ENCODE assay signal across 23 cellular contexts in genomic region chrX:19646298-19646697, GRCh38.
DNase-seq lines count a peak whose midpoint lies in the region; ATAC-seq, FAIRE-seq and TF ChIP-seq lines count a peak whose summit lies in the region.
"Had no signal": no experiment of that assay in that cellular context is flagged by ENCODE, and none has a peak within 500 bp of the region (broad histone marks: within the 10 kb centered on the region; RNA-seq: fewer than 3 reads in every experiment).

No MANE protein-coding gene starts in this region.

- H3K9ac ChIP-seq in neural cell (ENCODE audit: low read length) (no peak overlapping the region), neural progenitor cell (no peak overlapping the region)

- peak; percentile 60 for FAIRE-seq in GM19239 (lab: Jason Lieb, UNC)
- FAIRE-seq: A549, G401.6, GM18507, H54 had no signal

- H3K9me2 ChIP-seq in neural cell (ENCODE audit: insufficient read depth, low read length): no peaks in the 10 kb centered on the region

- no peaks in the 10 kb centered on the region for H3K9me3 Mint-ChIP-seq in CD4-positive, CD25-positive, alpha-beta regulatory T cell
- no peaks in the 10 kb centered on the region for H3K9me3 Mint-ChIP-seq in activated T-helper 1 cell treated with anti-CD3 and anti-CD28 coated beads, Interleukin-12 subunit alpha, Interleukin-12 subunit beta, Interleukin-2, Interleukin-4 antibody, amounts not matched to agents 30 ng/mL and 10 ng/mL and 1 ng/mL, durations not matched to agents 14 hours and 24 hours and 36 hours
- H3K9me3 Mint-ChIP-seq in neural progenitor cell: no peaks in the 10 kb centered on the region
- H3K9me3 Mint-ChIP-seq: CD8-positive, alpha-beta memory T cell had no signal

- peaks cover 14% of the 10 kb centered on the region for H3K4me1 ChIP-seq in CD4-positive, CD25-positive, alpha-beta regulatory T cell (ENCODE audit: control insufficient read depth, insufficient read depth, low read length, poor library complexity, severe bottlenecking)
- H3K4me1 ChIP-seq in neural progenitor cell: peaks cover 3% of the 10 kb centered on the region

- H3K27ac ChIP-seq in CD4-positive, CD25-positive, alpha-beta regulatory T cell (ENCODE audit: insufficient read depth, low read length, poor library complexity, severe bottlenecking): no peak overlapping the region
- H3K27ac ChIP-seq in cingulate gyrus (ENCODE audit: low read depth, low read length) (peak overlapping the region; percentile 49), neural cell (ENCODE audit: low read length) (peak overlapping the region; percentile 28), neural progenitor cell (no peak overlapping the region)
- H3K27ac ChIP-seq: A549, SK-N-MC had no signal

- H3K79me2 ChIP-seq in neural cell (replicated peaks; ENCODE audit: insufficient read depth, low read length) (no peaks in the 10 kb centered on the region), neural progenitor cell (ENCODE audit: low read depth) (no peaks in the 10 kb centered on the region)

- intact Hi-C loops in activated T-helper 1 cell treated with anti-CD3 and anti-CD28 coated beads, Interleukin-12 subunit alpha, Interleukin-12 subunit beta, Interleukin-2, Interleukin-4 antibody, amounts not matched to agents 30 ng/mL and 10 ng/mL and 1 ng/mL, durations not matched to agents 14 hours and 24 hours and 36 hours (cut with micrococcal nuclease): no loop called here

- no peak overlapping the region for H2AFZ ChIP-seq in neural cell (ENCODE audit: low read depth, low read length)
- H2AFZ ChIP-seq in neural progenitor cell (replicated peaks): no peak overlapping the region

- no peak for ATAC-seq in CD4-positive, CD25-positive, alpha-beta regulatory T cell (ENCODE audit: low read depth in 2 of 2)
- ATAC-seq in HG02571 (IDR thresholded peaks at IDR 0.05; ENCODE audit: unreplicated experiment): no peak
- ATAC-seq: A549 had no signal

- TF ChIP-seq RAD21 in neural cell (conservative IDR thresholded peaks at IDR 0.05): no peak

- no peak overlapping the region for H3K4me3 ChIP-seq in CD4-positive, CD25-positive, alpha-beta regulatory T cell (ENCODE audit: low read depth, low read length)
- H3K4me3 ChIP-seq in neural cell (ENCODE audit: low read length): no peak overlapping the region
- no peak overlapping the region for H3K4me3 ChIP-seq in neural progenitor cell
- H3K4me3 ChIP-seq: A549, SK-N-MC had no signal

- H3K4me2 ChIP-seq in neural cell (ENCODE audit: low read length) (no peak overlapping the region), neural progenitor cell (no peak overlapping the region)
- H3K4me2 ChIP-seq: A549 had no signal

- DNase-seq in CD4-positive, CD25-positive, alpha-beta regulatory T cell: no peak
- DNase-seq in GM19239 (ENCODE audit: insufficient read length, low spot score) (no peak), NCI-H1105 treated with DMSO at 0.1 percent for 48 hours (lab: John Stamatoyannopoulos, UW) (no peak), neural progenitor cell (ENCODE audit: low spot score) (no peak)
- no peak for DNase-seq in activated T-helper 1 cell treated with anti-CD3 and anti-CD28 coated beads, Interleukin-12 subunit alpha, Interleukin-12 subunit beta, Interleukin-2, Interleukin-4 antibody, amounts not matched to agents 30 ng/mL and 10 ng/mL and 1 ng/mL, durations not matched to agents 14 hours and 24 hours and 36 hours (ENCODE audit: low spot score)
- DNase-seq: CD8-positive, alpha-beta memory T cell; KBM-7; NCI-H1092; NCI-H1436 treated with DMSO at 0.1 percent for 48 hours; NCI-H1930; NCI-H226; NCI-H510A treated with DMSO at 0.1 percent for 48 hours; NCI-H774; SHP77 had no signal

- peaks cover 27% of the 10 kb centered on the region for H3K36me3 ChIP-seq in CD4-positive, CD25-positive, alpha-beta regulatory T cell (ENCODE audit: control insufficient read depth, insufficient read depth, low read length)
- H3K36me3 ChIP-seq in neural cell (ENCODE audit: insufficient read depth, low read length) (no peaks in the 10 kb centered on the region), neural progenitor cell (no peaks in the 10 kb centered on the region)

- no peaks in the 10 kb centered on the region for H3K27me3 ChIP-seq in CD4-positive, CD25-positive, alpha-beta regulatory T cell (ENCODE audit: control insufficient read depth, insufficient read depth, low read length)
- no peaks in the 10 kb centered on the region for H3K27me3 ChIP-seq in neural cell (ENCODE audit: insufficient read depth, low read depth, low read length)
- H3K27me3 ChIP-seq in neural progenitor cell: no peaks in the 10 kb centered on the region

- no peak for TF ChIP-seq CTCF in neural cell (IDR thresholded peaks at IDR 0.05; ENCODE audit: poor library complexity, severe bottlenecking)
- TF ChIP-seq CTCF in neural progenitor cell (IDR thresholded peaks at IDR 0.05): no peak

- H3F3A ChIP-seq in neural cell (ENCODE audit: insufficient read depth, low read length, poor library complexity, severe bottlenecking): no peaks in the 10 kb centered on the region
- no peaks in the 10 kb centered on the region for H3F3A ChIP-seq in neural progenitor cell (ENCODE audit: low read depth)

- peak overlapping the region in 2 of 3 donors; percentile 39 to 56 for H3K27ac Mint-ChIP-seq in CD4-positive, CD25-positive, alpha-beta regulatory T cell
- no peak overlapping the region for H3K27ac Mint-ChIP-seq in activated T-helper 1 cell treated with anti-CD3 and anti-CD28 coated beads, Interleukin-12 subunit alpha, Interleukin-12 subunit beta, Interleukin-2, Interleukin-4 antibody, amounts not matched to agents 30 ng/mL and 10 ng/mL and 1 ng/mL, durations not matched to agents 14 hours and 24 hours and 36 hours
- H3K27ac Mint-ChIP-seq in neural progenitor cell: no peak overlapping the region
- H3K27ac Mint-ChIP-seq: B cell had no signal

- H3K4me1 Mint-ChIP-seq in CD4-positive, CD25-positive, alpha-beta regulatory T cell: peaks cover 17 to 67% (median 27%) of the 10 kb centered on the region in 4 donors
- peaks cover 54% of the 10 kb centered on the region for H3K4me1 Mint-ChIP-seq in activated T-helper 1 cell treated with anti-CD3 and anti-CD28 coated beads, Interleukin-12 subunit alpha, Interleukin-12 subunit beta, Interleukin-2, Interleukin-4 antibody, amounts not matched to agents 30 ng/mL and 10 ng/mL and 1 ng/mL, durations not matched to agents 14 hours and 24 hours and 36 hours (ENCODE audit: low read depth)
- H3K4me1 Mint-ChIP-seq in neural progenitor cell: no peaks in the 10 kb centered on the region

- peaks cover 8% of the 10 kb centered on the region for H3K36me3 Mint-ChIP-seq in CD4-positive, CD25-positive, alpha-beta regulatory T cell
- H3K36me3 Mint-ChIP-seq in activated T-helper 1 cell treated with anti-CD3 and anti-CD28 coated beads, Interleukin-12 subunit alpha, Interleukin-12 subunit beta, Interleukin-2, Interleukin-4 antibody, amounts not matched to agents 30 ng/mL and 10 ng/mL and 1 ng/mL, durations not matched to agents 14 hours and 24 hours and 36 hours (ENCODE audit: low read depth): peaks cover 27% of the 10 kb centered on the region
- no peaks in the 10 kb centered on the region for H3K36me3 Mint-ChIP-seq in neural progenitor cell

- no peak overlapping the region for H3K4me3 Mint-ChIP-seq in CD4-positive, CD25-positive, alpha-beta regulatory T cell
- no peak overlapping the region for H3K4me3 Mint-ChIP-seq in activated T-helper 1 cell treated with anti-CD3 and anti-CD28 coated beads, Interleukin-12 subunit alpha, Interleukin-12 subunit beta, Interleukin-2, Interleukin-4 antibody, amounts not matched to agents 30 ng/mL and 10 ng/mL and 1 ng/mL, durations not matched to agents 14 hours and 24 hours and 36 hours
- H3K4me3 Mint-ChIP-seq in neural progenitor cell: no peak overlapping the region
- H3K4me3 Mint-ChIP-seq: B cell; CD8-positive, alpha-beta memory T cell had no signal

- H3K27me3 Mint-ChIP-seq in CD4-positive, CD25-positive, alpha-beta regulatory T cell: no peaks in the 10 kb centered on the region
- H3K27me3 Mint-ChIP-seq in activated T-helper 1 cell treated with anti-CD3 and anti-CD28 coated beads, Interleukin-12 subunit alpha, Interleukin-12 subunit beta, Interleukin-2, Interleukin-4 antibody, amounts not matched to agents 30 ng/mL and 10 ng/mL and 1 ng/mL, durations not matched to agents 14 hours and 24 hours and 36 hours (ENCODE audit: insufficient read depth): no peaks in the 10 kb centered on the region
- no peaks in the 10 kb centered on the region for H3K27me3 Mint-ChIP-seq in neural progenitor cell (ENCODE audit: insufficient read depth, low read depth)
- H3K27me3 Mint-ChIP-seq: B cell; CD8-positive, alpha-beta memory T cell had no signal

- no peaks in the 10 kb centered on the region for H3K9me3 ChIP-seq in CD4-positive, CD25-positive, alpha-beta regulatory T cell (ENCODE audit: control insufficient read depth in 2 of 2, low read length in 2 of 2)
- H3K9me3 ChIP-seq in neural cell (ENCODE audit: low read length) (no peaks in the 10 kb centered on the region), neural progenitor cell (ENCODE audit: low read depth) (peaks cover 3% of the 10 kb centered on the region)
- H3K9me3 ChIP-seq: A549 had no signal

- TF ChIP-seq EP300 in neural cell (conservative IDR thresholded peaks at IDR 0.05; ENCODE audit: poor library complexity, severe bottlenecking): no peak

- H4K20me1 ChIP-seq in neural cell (ENCODE audit: insufficient read depth) (no peaks in the 10 kb centered on the region), neural progenitor cell (ENCODE audit: low read depth) (no peaks in the 10 kb centered on the region)

TF ChIP-seq in neural cell, 6 proteins besides CTCF, POLR2A, EP300 and RAD21 (continues in another document):
- TF ChIP-seq EZH2 (IDR thresholded peaks at IDR 0.05; ENCODE audit: borderline replicate concordance, insufficient read depth, low read length, poor library complexity, severe bottlenecking) (no peak), SMC3 (conservative IDR thresholded peaks at IDR 0.05; ENCODE audit: poor library complexity) (no peak), POLR2AphosphoS5 (IDR thresholded peaks at IDR 0.05) (peak; percentile 45)

Comparison
In these comparisons a context has a peak if more than half of its experiments do, and no peak if none do; other contexts are left out.
1. H3K27ac ChIP-seq: peak in cingulate gyrus (single experiment) and neural cell (single experiment); none in CD4-positive, CD25-positive, alpha-beta regulatory T cell (single experiment) and neural progenitor cell (single experiment).
2. H3K27ac Mint-ChIP-seq: peak in CD4-positive, CD25-positive, alpha-beta regulatory T cell (2 of 3); none in activated T-helper 1 cell treated with anti-CD3 and anti-CD28 coated beads, Interleukin-12 subunit alpha, Interleukin-12 subunit beta, Interleukin-2, Interleukin-4 antibody, amounts not matched to agents 30 ng/mL and 10 ng/mL and 1 ng/mL, durations not matched to agents 14 hours and 24 hours and 36 hours (single experiment) and neural progenitor cell (single experiment).